In the genomic region with DNA sequence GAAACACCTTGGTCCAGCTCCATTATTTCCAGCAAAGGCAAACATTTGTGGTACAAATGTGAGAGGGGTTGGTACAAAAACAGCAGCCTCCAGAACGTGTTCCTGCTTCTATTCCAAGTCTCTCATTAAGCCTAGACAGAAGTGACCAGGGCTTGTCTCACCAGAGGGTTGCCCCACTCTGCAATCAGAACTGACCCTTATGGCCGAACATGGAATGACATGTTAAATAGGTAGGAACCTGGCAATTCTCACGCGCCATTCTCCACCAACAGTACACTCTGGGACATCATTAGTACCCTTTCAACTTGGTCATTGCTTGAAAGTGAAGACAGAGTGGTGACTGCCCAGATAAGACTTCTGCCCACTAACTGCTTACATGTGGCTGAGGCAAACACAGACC, we compare ENCODE assay signal across 1 cellular context.
TF ChIP-seq lines count a peak whose summit lies in the region.

No MANE protein-coding gene starts in this region.

TF ChIP-seq in WTC11, 78 proteins besides CTCF, POLR2A, EP300 and RAD21 (continued from another document):
- TF ChIP-seq, protein P1, sequence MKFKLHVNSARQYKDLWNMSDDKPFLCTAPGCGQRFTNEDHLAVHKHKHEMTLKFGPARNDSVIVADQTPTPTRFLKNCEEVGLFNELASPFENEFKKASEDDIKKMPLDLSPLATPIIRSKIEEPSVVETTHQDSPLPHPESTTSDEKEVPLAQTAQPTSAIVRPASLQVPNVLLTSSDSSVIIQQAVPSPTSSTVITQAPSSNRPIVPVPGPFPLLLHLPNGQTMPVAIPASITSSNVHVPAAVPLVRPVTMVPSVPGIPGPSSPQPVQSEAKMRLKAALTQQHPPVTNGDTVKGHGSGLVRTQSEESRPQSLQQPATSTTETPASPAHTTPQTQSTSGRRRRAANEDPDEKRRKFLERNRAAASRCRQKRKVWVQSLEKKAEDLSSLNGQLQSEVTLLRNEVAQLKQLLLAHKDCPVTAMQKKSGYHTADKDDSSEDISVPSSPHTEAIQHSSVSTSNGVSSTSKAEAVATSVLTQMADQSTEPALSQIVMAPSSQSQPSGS (CRISPR knock-in tag; IDR thresholded peaks at IDR 0.05; ENCODE audit: borderline replicate concordance, low read depth) = no peak
- no peak for TF ChIP-seq SOX15 (CRISPR knock-in tag; IDR thresholded peaks at IDR 0.05)
